1 cellular context compared by ENCODE assay signal in genomic region chr19:33299061-33299665, GRCh38.
TF ChIP-seq lines count a peak whose summit lies in the region.

No MANE protein-coding gene starts in this region.

TF ChIP-seq in GM23338, 12 proteins besides CTCF, POLR2A, EP300 and RAD21 (continued from another document):
- no peak for TF ChIP-seq REST (IDR thresholded peaks at IDR 0.05; ENCODE audit: unreplicated experiment)
- no peak for TF ChIP-seq ZNF462 (CRISPR knock-in tag; IDR thresholded peaks at IDR 0.05)
